In the genomic region with DNA sequence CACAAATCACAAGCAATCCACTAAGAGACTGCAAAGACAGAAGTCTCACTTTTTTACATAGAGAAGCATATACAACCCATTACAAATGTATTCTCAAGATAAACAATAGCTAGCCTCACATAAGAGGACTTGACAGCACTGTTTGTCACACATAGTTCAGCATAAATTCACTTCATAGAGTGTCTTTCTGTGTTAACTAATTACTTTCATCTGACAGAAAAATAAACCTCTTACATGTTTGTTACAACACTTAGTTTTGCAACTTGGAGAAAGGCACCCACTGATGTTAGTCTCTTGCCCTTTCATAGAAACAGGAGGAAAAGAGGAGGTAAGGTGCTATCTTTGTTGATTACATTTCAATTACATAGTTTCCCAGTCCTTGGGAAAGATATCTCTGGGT, we compare ENCODE assay signal across 17 cellular contexts.
DNase-seq lines count a peak whose midpoint lies in the region; ATAC-seq and TF ChIP-seq lines count a peak whose summit lies in the region.
"Had no signal": no experiment of that assay in that cellular context is flagged by ENCODE, and none has a peak within 500 bp of the region (broad histone marks: within the 10 kb centered on the region; RNA-seq: fewer than 3 reads in every experiment).

No MANE protein-coding gene starts in this region.

- H3K4me3 ChIP-seq in fibroblast of villous mesenchyme (ENCODE audit: low read depth, low read length) (no peak overlapping the region), smooth muscle cell (no peak overlapping the region), lower lobe of right lung (no peak overlapping the region)
- H3K4me3 ChIP-seq: BLaER1, GM23248 had no signal

- H2AFZ ChIP-seq in smooth muscle cell (ENCODE audit: low read depth), result peak overlapping the region; percentile 28
- H2AFZ ChIP-seq: GM23248 had no signal

- no peak for ATAC-seq in lower lobe of right lung
- no peak for ATAC-seq in GM21825 (IDR thresholded peaks at IDR 0.05; ENCODE audit: unreplicated experiment)
- ATAC-seq: CD8-positive, alpha-beta T cell had no signal

- no peaks in the 10 kb centered on the region for H3K27me3 Mint-ChIP-seq in T-helper 2 cell treated with Interferon-gamma antibody and Interleukin-4, amounts not matched to agents 5 μg/mL and 100 μg/mL, for 36 hours (ENCODE audit: low read depth)
- H3K27me3 Mint-ChIP-seq: B cell; CD4-positive, CD25-positive, alpha-beta regulatory T cell had no signal

- H3K27me3 ChIP-seq in smooth muscle cell (ENCODE audit: low read depth) (no peaks in the 10 kb centered on the region), lower lobe of right lung (ENCODE audit: low read depth) (no peaks in the 10 kb centered on the region)
- H3K27me3 ChIP-seq: BLaER1 had no signal

- no peaks in the 10 kb centered on the region for H3K79me2 ChIP-seq in smooth muscle cell (ENCODE audit: low read depth)

- H3K4me2 ChIP-seq in smooth muscle cell, result no peak overlapping the region
- H3K4me2 ChIP-seq: BLaER1 had no signal

- no peaks in the 10 kb centered on the region for H3K4me1 Mint-ChIP-seq in T-helper 2 cell treated with Interferon-gamma antibody and Interleukin-4, amounts not matched to agents 5 μg/mL and 100 μg/mL, for 36 hours (ENCODE audit: low read depth)
- H3K4me1 Mint-ChIP-seq: B cell; CD4-positive, CD25-positive, alpha-beta regulatory T cell had no signal

- H3K27ac Mint-ChIP-seq in T-helper 2 cell treated with Interferon-gamma antibody and Interleukin-4, amounts not matched to agents 5 μg/mL and 100 μg/mL, for 36 hours, result no peak overlapping the region
- H3K27ac Mint-ChIP-seq: B cell; CD4-positive, CD25-positive, alpha-beta regulatory T cell; CD8-positive, alpha-beta T cell had no signal

- no peak overlapping the region for H3K9ac ChIP-seq in smooth muscle cell (ENCODE audit: low read depth)
- H3K9ac ChIP-seq: BLaER1, GM23248 had no signal

- H3K36me3 ChIP-seq in smooth muscle cell (ENCODE audit: low read depth) (no peaks in the 10 kb centered on the region), lower lobe of right lung (no peaks in the 10 kb centered on the region)
- H3K36me3 ChIP-seq: BLaER1 had no signal

- H4K20me1 ChIP-seq in smooth muscle cell (ENCODE audit: low read depth), result no peaks in the 10 kb centered on the region
- H4K20me1 ChIP-seq: BLaER1 had no signal

- H3K27ac ChIP-seq in smooth muscle cell (ENCODE audit: low read depth), result no peak overlapping the region
- H3K27ac ChIP-seq in lower lobe of right lung, result no peak overlapping the region
- H3K27ac ChIP-seq: BLaER1, C4-2B, GM23248 had no signal

- H3F3A ChIP-seq in smooth muscle cell (ENCODE audit: low read depth), result no peaks in the 10 kb centered on the region

- no peaks in the 10 kb centered on the region for H3K9me3 ChIP-seq in smooth muscle cell (replicated peaks; ENCODE audit: low read depth)
- H3K9me3 ChIP-seq in lower lobe of right lung, result no peaks in the 10 kb centered on the region
- H3K9me3 ChIP-seq: BLaER1 had no signal

- DNase-seq in NCI-H226 (peak; percentile 49), fibroblast of villous mesenchyme (ENCODE audit: low read depth) (peak; percentile 4), smooth muscle cell (lab: John Stamatoyannopoulos, UW; ENCODE audit: unreplicated experiment) (no peak), lower lobe of right lung (no peak)
- DNase-seq in T-helper 2 cell treated with Interferon-gamma antibody and Interleukin-4, amounts not matched to agents 5 μg/mL and 100 μg/mL, for 36 hours (ENCODE audit: low spot score), result no peak
- DNase-seq: Caco-2; CD4-positive, CD25-positive, alpha-beta regulatory T cell; CD8-positive, alpha-beta T cell; DMS153; DND-41; GM23248; H7; HCEC 1CT had no signal

- no peak for TF ChIP-seq CTCF in fibroblast of villous mesenchyme (IDR thresholded peaks at IDR 0.05; ENCODE audit: insufficient read depth, low read depth, low read length)
- TF ChIP-seq CTCF in smooth muscle cell (IDR thresholded peaks at IDR 0.05; ENCODE audit: borderline replicate concordance, insufficient read depth, poor library complexity, severe bottlenecking), result no peak
- no peak for TF ChIP-seq CTCF in lower lobe of right lung (IDR thresholded peaks at IDR 0.05)

- H3K36me3 Mint-ChIP-seq in T-helper 2 cell treated with Interferon-gamma antibody and Interleukin-4, amounts not matched to agents 5 μg/mL and 100 μg/mL, for 36 hours (ENCODE audit: low read depth), result no peaks in the 10 kb centered on the region
- H3K36me3 Mint-ChIP-seq: CD4-positive, CD25-positive, alpha-beta regulatory T cell; CD8-positive, alpha-beta T cell had no signal

- H3K4me1 ChIP-seq in smooth muscle cell (ENCODE audit: low read depth) (no peaks in the 10 kb centered on the region), lower lobe of right lung (no peaks in the 10 kb centered on the region)
- H3K4me1 ChIP-seq: BLaER1, Caco-2 had no signal

- intact Hi-C loops in lower lobe of right lung (cut with DNase I), result no loop called here

- H3K4me3 Mint-ChIP-seq in T-helper 2 cell treated with Interferon-gamma antibody and Interleukin-4, amounts not matched to agents 5 μg/mL and 100 μg/mL, for 36 hours, result no peak overlapping the region
- H3K4me3 Mint-ChIP-seq: B cell; CD4-positive, CD25-positive, alpha-beta regulatory T cell; CD8-positive, alpha-beta T cell had no signal

- peaks cover 33% of the 10 kb centered on the region for H3K9me3 Mint-ChIP-seq in T-helper 2 cell treated with Interferon-gamma antibody and Interleukin-4, amounts not matched to agents 5 μg/mL and 100 μg/mL, for 36 hours

Comparison
In these comparisons a context has a peak if more than half of its experiments do, and no peak if none do; other contexts are left out.
1. DNase-seq: peak in NCI-H226 (single experiment) and fibroblast of villous mesenchyme (single experiment); none in smooth muscle cell (single experiment), T-helper 2 cell treated with Interferon-gamma antibody and Interleukin-4, amounts not matched to agents 5 μg/mL and 100 μg/mL, for 36 hours (single experiment) and lower lobe of right lung (single experiment).